ENCODE assay signal across 23 cellular contexts in the genomic region with DNA sequence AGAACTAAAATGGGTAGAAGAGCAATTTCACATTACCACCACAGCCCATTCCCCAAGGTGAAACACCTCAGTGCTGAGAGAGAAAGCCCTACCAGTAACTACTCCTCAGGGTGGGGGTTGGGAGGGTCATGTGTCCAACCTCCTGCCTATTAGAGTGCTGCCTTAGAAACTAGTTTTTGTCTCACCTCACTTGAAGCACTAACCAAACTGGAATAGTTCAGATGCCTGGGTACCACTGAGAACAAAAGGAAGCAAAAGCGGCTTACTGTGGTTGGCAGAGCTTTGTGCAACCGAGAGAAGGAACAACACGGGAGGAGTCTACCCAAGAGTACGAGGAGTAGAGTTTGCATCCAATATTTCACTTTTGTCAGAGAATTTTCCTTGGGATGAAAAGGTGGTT.
"Had no signal": no experiment of that assay in that cellular context is flagged by ENCODE, and none has a peak within 500 bp of the region (broad histone marks: within the 10 kb centered on the region; RNA-seq: fewer than 3 reads in every experiment).

No MANE protein-coding gene starts in this region.

- H3K4me3 ChIP-seq: dorsolateral prefrontal cortex, esophagus squamous epithelium, heart right ventricle, left ventricle myocardium inferior, lower lobe of right lung, pancreas, right lobe of liver, suprapubic skin, transverse colon had no signal

- H3K27ac Mint-ChIP-seq: natural killer cell treated with Interleukin-12 subunit alpha and Interleukin-12 subunit beta and Interleukin-15 and Interleukin-18, amount 100 ng/mL, for 72 hours; stimulated activated naive CD8-positive, alpha-beta T cell treated with anti-CD3 and anti-CD28 coated beads, Interleukin-15, amount 100 ng/mL, for 72 hours had no signal

- H3K9me3 ChIP-seq: neutrophil, pancreas had no signal

- DNase-seq: dorsolateral prefrontal cortex; effector CD4-positive, alpha-beta T cell; esophagus squamous epithelium; foreskin melanocyte; glutamatergic neuron; heart right ventricle; hippocampal formation; left cardiac atrium; left ventricle myocardium inferior; lower lobe of right lung; pancreas; right lobe of liver; small intestine; stimulated activated CD4-positive, alpha-beta T cell treated with anti-CD3 and anti-CD28 coated beads, Interleukin-1b, Interleukin-23, amount 100 ng/mL, for 48 hours; stimulated activated CD4-positive, alpha-beta T cell treated with anti-CD3 and anti-CD28 coated beads, Interleukin-4, amount 100 ng/mL, for 1 hour; stimulated activated CD8-positive, alpha-beta memory T cell treated with anti-CD3 and anti-CD28 coated beads, Interleukin-4, amount 100 ng/mL, for 48 hours; stimulated activated naive CD4-positive, alpha-beta T cell; stimulated activated naive CD8-positive, alpha-beta T cell treated with anti-CD3 and anti-CD28 coated beads, Interleukin-15, amount 100 ng/mL, for 72 hours; transverse colon had no signal

- H3K4me1 ChIP-seq: heart right ventricle, left ventricle myocardium inferior, lower lobe of right lung, pancreas, right lobe of liver, suprapubic skin, transverse colon had no signal

- H3K27me3 Mint-ChIP-seq: natural killer cell treated with Interleukin-12 subunit alpha and Interleukin-12 subunit beta and Interleukin-15 and Interleukin-18, amount 100 ng/mL, for 72 hours; stimulated activated naive CD8-positive, alpha-beta T cell treated with anti-CD3 and anti-CD28 coated beads, Interleukin-15, amount 100 ng/mL, for 72 hours had no signal

- H3K4me3 Mint-ChIP-seq: natural killer cell treated with Interleukin-12 subunit alpha and Interleukin-12 subunit beta and Interleukin-15 and Interleukin-18, amount 100 ng/mL, for 72 hours; neural crest cell; stimulated activated naive CD8-positive, alpha-beta T cell treated with anti-CD3 and anti-CD28 coated beads, Interleukin-15, amount 100 ng/mL, for 72 hours had no signal

- H3K27ac ChIP-seq: dorsolateral prefrontal cortex, heart right ventricle, left ventricle myocardium inferior, lower lobe of right lung, neutrophil, pancreas, right lobe of liver, suprapubic skin, transverse colon had no signal

- H3K36me3 ChIP-seq: esophagus squamous epithelium, heart right ventricle, left ventricle myocardium inferior, lower lobe of right lung, neutrophil, pancreas, right lobe of liver, suprapubic skin, transverse colon had no signal

- H3K4me1 Mint-ChIP-seq: neural crest cell; stimulated activated naive CD8-positive, alpha-beta T cell treated with anti-CD3 and anti-CD28 coated beads, Interleukin-15, amount 100 ng/mL, for 72 hours had no signal

- H3K27me3 ChIP-seq: dorsolateral prefrontal cortex, esophagus squamous epithelium, heart right ventricle, neutrophil, pancreas, right lobe of liver, suprapubic skin, transverse colon had no signal
